In genomic region chr1:9384751-9385245, GRCh38 we compare ENCODE assay signal across 15 cellular contexts.
A peak's percentile ranks its signal among the peaks of the same experiment; 100 is the strongest.
DNase-seq lines count a peak whose midpoint lies in the region; ATAC-seq, FAIRE-seq and TF ChIP-seq lines count a peak whose summit lies in the region.
"Had no signal": no experiment of that assay in that cellular context is flagged by ENCODE, and none has a peak within 500 bp of the region (broad histone marks: within the 10 kb centered on the region; RNA-seq: fewer than 3 reads in every experiment).

No MANE protein-coding gene starts in this region.

- intact Hi-C loops in esophagus squamous epithelium (cut with DNase I) (no loop called here), MCF 10A (cut with micrococcal nuclease) (no loop called here)

- POLR2A ChIA-PET in CD8-positive, alpha-beta memory T cell (lab: Charles Lee) = no interaction called here
- POLR2A ChIA-PET in MCF 10A (lab: Yijun Ruan, JAX) = interaction anchor here (0.6 to 1.2 kb wide), 2 partner anchors 10 to 826 kb away, joined by 3 to 4 read pairs; partner anchors contain the start of gene KIF1B

- CTCF ChIA-PET in CD8-positive, alpha-beta memory T cell (lab: Charles Lee) = no interaction called here
- CTCF ChIA-PET in MCF 10A (lab: Yijun Ruan, JAX) = interaction anchor here (0.6 kb wide), 1 partner anchor 64 kb away, joined by 3 read pairs; no protein-coding TSS in a partner anchor

- H3K27ac ChIP-seq in esophagus squamous epithelium (peak overlapping the region in 3 of 4 donors; percentile 35 to 52 (median 49)), small intestine (ENCODE audit: low read depth in 1 of 2, low read length in 1 of 2) (no peak overlapping the region)
- H3K27ac ChIP-seq in CD8-positive, alpha-beta memory T cell (ENCODE audit: low read depth, low read length) = no peak overlapping the region
- H3K27ac ChIP-seq: WERI-Rb-1 had no signal

- peaks cover 0 to 4% (median 1%) of the 10 kb centered on the region in 3 donors for H3K4me1 Mint-ChIP-seq in CD8-positive, alpha-beta memory T cell
- peaks cover 16% of the 10 kb centered on the region for H3K4me1 Mint-ChIP-seq in MCF 10A (ENCODE audit: insufficient read depth, unreplicated experiment)

- H3K27me3 Mint-ChIP-seq in CD8-positive, alpha-beta memory T cell = peaks cover 7 to 12% of the 10 kb centered on the region in 2 donors
- H3K27me3 Mint-ChIP-seq in MCF 10A (ENCODE audit: insufficient read depth, unreplicated experiment) = peaks cover 2% of the 10 kb centered on the region
- H3K27me3 Mint-ChIP-seq: activated T-cell treated with anti-CD3 and anti-CD28 coated beads, Interleukin-2, amount 50 U/mL, for 24 hours; CD4-positive, alpha-beta T cell had no signal

- H3K27me3 ChIP-seq in esophagus squamous epithelium = no peaks in the 10 kb centered on the region
- no peaks in the 10 kb centered on the region for H3K27me3 ChIP-seq in small intestine (ENCODE audit: control insufficient read depth in 2 of 2, insufficient read depth in 2 of 2, low read length in 2 of 2)
- H3K27me3 ChIP-seq in CD8-positive, alpha-beta memory T cell (ENCODE audit: insufficient read depth, low read length, poor library complexity, severe bottlenecking) = no peaks in the 10 kb centered on the region

- H3K4me1 ChIP-seq in esophagus squamous epithelium (peaks cover 8 to 37% (median 21%) of the 10 kb centered on the region in 3 donors), small intestine (ENCODE audit: control insufficient read depth in 2 of 2, insufficient read depth in 1 of 2, low read depth in 1 of 2, low read length in 1 of 2) (peaks cover 2 to 5% of the 10 kb centered on the region in 2 donors)
- H3K4me1 ChIP-seq in CD8-positive, alpha-beta memory T cell (ENCODE audit: insufficient read depth, low read length) = no peaks in the 10 kb centered on the region

- DNase-seq in LHCN-M2 (ENCODE audit: low read depth) = peak; percentile 50
- DNase-seq in esophagus squamous epithelium (lab: John Stamatoyannopoulos, UW) = no peak
- DNase-seq in medulla oblongata (ENCODE audit: extremely low spot score) = peak; percentile 66
- DNase-seq in small intestine = peak; percentile 65
- no peak for DNase-seq in CD8-positive, alpha-beta memory T cell
- DNase-seq in MCF 10A (ENCODE audit: unreplicated experiment) = no peak
- DNase-seq: activated T-cell treated with anti-CD3 and anti-CD28 coated beads, Interleukin-2, amount 50 U/mL, for 24 hours; CD4-positive, alpha-beta T cell; glutamatergic neuron; naive thymus-derived CD8-positive, alpha-beta T cell; NCI-H187 treated with DMSO at 0.1 percent for 48 hours; WERI-Rb-1 had no signal

- no peak for TF ChIP-seq POLR2A in esophagus squamous epithelium (IDR thresholded peaks at IDR 0.05)

- no peak for ATAC-seq in HG02759 (IDR thresholded peaks at IDR 0.05; ENCODE audit: unreplicated experiment)
- ATAC-seq in HG02870 (IDR thresholded peaks at IDR 0.05; ENCODE audit: unreplicated experiment) = no peak
- ATAC-seq: GM12878; naive thymus-derived CD8-positive, alpha-beta T cell had no signal

- 39 to 69% methylated on average over 12 to 14 of the region's 18 CpGs for WGBS in esophagus squamous epithelium, 2 donors
- 27 to 59% (median 45%) methylated on average over 18 of the region's 18 CpGs for WGBS in small intestine, 3 donors

- no peaks in the 10 kb centered on the region for H3K36me3 Mint-ChIP-seq in CD8-positive, alpha-beta memory T cell
- H3K36me3 Mint-ChIP-seq in MCF 10A (ENCODE audit: insufficient read depth, unreplicated experiment) = no peaks in the 10 kb centered on the region
- H3K36me3 Mint-ChIP-seq: naive thymus-derived CD8-positive, alpha-beta T cell had no signal

- no peak for FAIRE-seq in small intestine (lab: Jason Lieb, UNC)
- FAIRE-seq: GM12878 had no signal

- no peaks in the 10 kb centered on the region for H3K9me3 Mint-ChIP-seq in CD8-positive, alpha-beta memory T cell
- H3K9me3 Mint-ChIP-seq in MCF 10A (ENCODE audit: unreplicated experiment) = no peaks in the 10 kb centered on the region
- H3K9me3 Mint-ChIP-seq: activated T-cell treated with anti-CD3 and anti-CD28 coated beads, Interleukin-2, amount 50 U/mL, for 24 hours; CD4-positive, alpha-beta T cell; naive thymus-derived CD8-positive, alpha-beta T cell had no signal

- TF ChIP-seq CTCF in esophagus squamous epithelium (IDR thresholded peaks at IDR 0.05) (no peak), MCF 10A (IDR thresholded peaks at IDR 0.05; ENCODE audit: unreplicated experiment) (no peak)

- peak overlapping the region in 1 of 8 donors; percentile 4 for H3K27ac Mint-ChIP-seq in CD8-positive, alpha-beta memory T cell
- no peak overlapping the region for H3K27ac Mint-ChIP-seq in MCF 10A (ENCODE audit: low read depth, unreplicated experiment)
- H3K27ac Mint-ChIP-seq: activated T-cell treated with anti-CD3 and anti-CD28 coated beads, Interleukin-2, amount 50 U/mL, for 24 hours; CD4-positive, alpha-beta T cell; naive thymus-derived CD8-positive, alpha-beta T cell had no signal

- H3K4me3 Mint-ChIP-seq in CD8-positive, alpha-beta memory T cell = no peak overlapping the region
- H3K4me3 Mint-ChIP-seq in MCF 10A (ENCODE audit: unreplicated experiment) = no peak overlapping the region
- H3K4me3 Mint-ChIP-seq: activated T-cell treated with anti-CD3 and anti-CD28 coated beads, Interleukin-2, amount 50 U/mL, for 24 hours; CD4-positive, alpha-beta T cell; naive thymus-derived CD8-positive, alpha-beta T cell had no signal

- no peaks in the 10 kb centered on the region for H3K9me3 ChIP-seq in esophagus squamous epithelium
- H3K9me3 ChIP-seq in small intestine (ENCODE audit: control insufficient read depth, low read depth) = no peaks in the 10 kb centered on the region
- no peaks in the 10 kb centered on the region for H3K9me3 ChIP-seq in CD8-positive, alpha-beta memory T cell (ENCODE audit: low read length)

- H3K36me3 ChIP-seq in esophagus squamous epithelium (no peaks in the 10 kb centered on the region), small intestine (ENCODE audit: control insufficient read depth in 2 of 2, insufficient read depth in 2 of 2, low read length in 2 of 2) (no peaks in the 10 kb centered on the region)
- no peaks in the 10 kb centered on the region for H3K36me3 ChIP-seq in CD8-positive, alpha-beta memory T cell (ENCODE audit: insufficient read depth, low read length)
- H3K36me3 ChIP-seq: WERI-Rb-1 had no signal

- BruUV-seq in MCF 10A (replicated peaks; lab: Mats Ljungman, UMichigan) = no TSS peak

- H3K4me3 ChIP-seq in esophagus squamous epithelium = no peak overlapping the region
- no peak overlapping the region for H3K4me3 ChIP-seq in small intestine (ENCODE audit: low read depth in 1 of 2, low read length in 2 of 2)
- H3K4me3 ChIP-seq in CD8-positive, alpha-beta memory T cell (ENCODE audit: low read length) = no peak overlapping the region
- H3K4me3 ChIP-seq: GM12878 had no signal

Comparison
In these comparisons a context has a peak if more than half of its experiments do, and no peak if none do; other contexts are left out.
1. DNase-seq: peak in LHCN-M2 (single experiment), medulla oblongata (single experiment) and small intestine (single experiment); none in esophagus squamous epithelium (single experiment), CD8-positive, alpha-beta memory T cell (0 of 5) and MCF 10A (single experiment).
2. H3K27ac ChIP-seq: peak in esophagus squamous epithelium (3 of 4); none in small intestine (0 of 2) and CD8-positive, alpha-beta memory T cell (single experiment).